In the genomic region with DNA sequence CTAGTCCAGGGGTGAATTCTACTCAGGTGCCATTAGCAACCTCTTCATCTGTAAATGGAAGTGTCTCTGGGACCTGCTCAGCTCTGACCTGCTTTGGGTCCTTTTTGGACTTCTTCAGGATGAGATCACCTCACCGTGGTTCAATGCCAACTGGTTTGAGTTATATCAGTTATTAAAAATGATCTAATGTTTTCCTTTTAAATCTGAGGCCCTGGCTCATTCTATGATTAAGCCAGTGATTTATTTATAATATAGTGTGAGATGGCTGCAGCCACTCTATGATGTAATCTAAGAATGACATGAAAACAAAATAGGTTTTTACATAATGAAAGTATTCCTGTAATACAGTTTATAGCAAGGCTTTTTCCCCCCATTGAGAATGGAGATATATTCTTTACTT, we compare ENCODE assay signal across 17 cellular contexts.
DNase-seq lines count a peak whose midpoint lies in the region; ATAC-seq and TF ChIP-seq lines count a peak whose summit lies in the region.
"Had no signal": no experiment of that assay in that cellular context is flagged by ENCODE, and none has a peak within 500 bp of the region (broad histone marks: within the 10 kb centered on the region; RNA-seq: fewer than 3 reads in every experiment).

No MANE protein-coding gene starts in this region.

- no peaks in the 10 kb centered on the region for H3K9me3 Mint-ChIP-seq in activated CD8-positive, alpha-beta T cell treated with anti-CD3 and anti-CD28 coated beads, Interleukin-2, amount 10 ng/mL, durations not matched to agents 7 days and 5 days (ENCODE audit: insufficient read depth)

- no peak for TF ChIP-seq CTCF in ascending aorta (IDR thresholded peaks at IDR 0.05)

- H3K4me3 Mint-ChIP-seq in activated CD8-positive, alpha-beta T cell treated with anti-CD3 and anti-CD28 coated beads, Interleukin-2, amount 10 ng/mL, durations not matched to agents 7 days and 5 days = no peak overlapping the region

- H3K27me3 Mint-ChIP-seq in activated CD8-positive, alpha-beta T cell treated with anti-CD3 and anti-CD28 coated beads, Interleukin-2, amount 10 ng/mL, durations not matched to agents 7 days and 5 days (ENCODE audit: low read depth) = no peaks in the 10 kb centered on the region

- peaks cover 4 to 80% of the 10 kb centered on the region in 2 donors for H3K4me1 ChIP-seq in ascending aorta

- no peak for ATAC-seq in activated CD8-positive, alpha-beta T cell treated with anti-CD3 and anti-CD28 coated beads, Interleukin-2, amount 10 ng/mL, durations not matched to agents 7 days and 5 days
- ATAC-seq in HG03135 (IDR thresholded peaks at IDR 0.05; ENCODE audit: unreplicated experiment) (no peak), GM18858 (IDR thresholded peaks at IDR 0.05; ENCODE audit: unreplicated experiment) (no peak)
- ATAC-seq: HCT116 had no signal

- intact Hi-C loops in ascending aorta (cut with DNase I) = loop anchor here (2.0 kb wide), 1 partner anchor 19 kb away; no protein-coding TSS in a partner anchor

- CTCF ChIA-PET in activated CD8-positive, alpha-beta T cell treated with anti-CD3 and anti-CD28 coated beads, Interleukin-2, amount 10 ng/mL, durations not matched to agents 7 days and 5 days (lab: Charles Lee) = no interaction called here

- H3K36me3 ChIP-seq in ascending aorta = peaks cover under 1 to 16% of the 10 kb centered on the region in 2 donors

- H3K4me3 ChIP-seq in ascending aorta = no peak overlapping the region

- H3K4me1 Mint-ChIP-seq in activated CD8-positive, alpha-beta T cell treated with anti-CD3 and anti-CD28 coated beads, Interleukin-2, amount 10 ng/mL, durations not matched to agents 7 days and 5 days (ENCODE audit: low read depth) = peaks cover 9% of the 10 kb centered on the region

- H3K36me3 Mint-ChIP-seq in activated CD8-positive, alpha-beta T cell treated with anti-CD3 and anti-CD28 coated beads, Interleukin-2, amount 10 ng/mL, durations not matched to agents 7 days and 5 days (ENCODE audit: low read depth) = peaks cover 14% of the 10 kb centered on the region

- H3K9me3 ChIP-seq in ascending aorta = no peaks in the 10 kb centered on the region

- DNase-seq in HCEC 1CT = peak; percentile 81
- DNase-seq in ascending aorta (ENCODE audit: low spot score in 2 of 2) = peak in 1 of 2 donors; percentile 78
- DNase-seq in glomerular visceral epithelial cell (ENCODE audit: extremely low spot score) = peak; percentile 72
- DNase-seq in stromal cell of bone marrow (ENCODE audit: low read depth) = peak; percentile 63
- no peak for DNase-seq in activated CD8-positive, alpha-beta T cell treated with anti-CD3 and anti-CD28 coated beads, Interleukin-2, amount 10 ng/mL, durations not matched to agents 7 days and 5 days
- DNase-seq: activated CD4-positive, CD25-positive, alpha-beta regulatory T cell treated with anti-CD3 and anti-CD28 coated beads, Interleukin-2, amount 50 U/mL, for 72 hours; activated naive CD4-positive, alpha-beta T cell treated with Interleukin-2 at 50 U/mL for 16 hours; midbrain; NCI-H1092 treated with DMSO at 0.1 percent for 48 hours; NK-92 treated with Interleukin-12 subunit alpha and Interleukin-12 subunit beta, amount 100 ng/mL, for 24 hours; nucleus accumbens; SHP77; stimulated activated naive CD4-positive, alpha-beta T cell treated with Interleukin-2 at 50 U/mL for 16 hours; T-helper 9 cell had no signal

- no peak overlapping the region for H3K27ac Mint-ChIP-seq in activated CD8-positive, alpha-beta T cell treated with anti-CD3 and anti-CD28 coated beads, Interleukin-2, amount 10 ng/mL, durations not matched to agents 7 days and 5 days

- POLR2A ChIA-PET in activated CD8-positive, alpha-beta T cell treated with anti-CD3 and anti-CD28 coated beads, Interleukin-2, amount 10 ng/mL, durations not matched to agents 7 days and 5 days (lab: Charles Lee) = no interaction called here

- H3K27me3 ChIP-seq in ascending aorta = no peaks in the 10 kb centered on the region

- H3K27ac ChIP-seq in ascending aorta = peak overlapping the region; percentile 82 to 89
